ENCODE assay signal across 17 cellular contexts in the genomic region with DNA sequence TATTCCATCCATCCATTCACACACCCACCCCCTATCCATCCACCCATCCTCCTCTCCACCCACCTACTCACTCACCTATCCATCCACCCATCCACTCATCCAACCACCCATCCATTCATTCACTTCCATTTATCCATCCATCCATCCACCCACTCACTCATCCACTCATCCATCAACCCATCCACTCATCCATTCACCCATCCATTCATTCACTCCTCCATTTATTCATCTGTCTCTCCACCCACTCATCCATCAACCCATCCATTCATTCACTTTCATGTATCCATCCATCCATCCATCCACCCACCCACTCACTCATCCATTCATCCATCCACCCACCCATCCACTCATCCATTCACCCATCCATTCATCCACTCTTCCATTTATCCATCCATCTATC.
"Had no signal": no experiment of that assay in that cellular context is flagged by ENCODE, and none has a peak within 500 bp of the region (broad histone marks: within the 10 kb centered on the region; RNA-seq: fewer than 3 reads in every experiment).

No MANE protein-coding gene starts in this region.

- H3K27ac ChIP-seq: RWPE1 had no signal

- H3K9me3 ChIP-seq: SK-N-SH had no signal

- DNase-seq: KBM-7; MV-4-11; NCI-H1048; NCI-H1105; NCI-H1436 treated with DMSO at 0.1 percent for 48 hours; NCI-H1694; NCI-H2029 treated with DMSO at 0.1 percent for 48 hours; NCI-H446 treated with DMSO at 0.1 percent for 48 hours; NCI-H510A treated with DMSO at 0.1 percent for 48 hours; NCI-H526; NCI-H82; NK-92 treated with Interleukin-12 subunit alpha and Interleukin-12 subunit beta, amount 100 ng/mL, for 24 hours; PC-3; SHP77; SK-N-SH had no signal

- H3K4me2 ChIP-seq: SK-N-SH had no signal

- ATAC-seq: Panc1, PC-3 had no signal

- H3K9ac ChIP-seq: SK-N-SH had no signal
